In the genomic region with DNA sequence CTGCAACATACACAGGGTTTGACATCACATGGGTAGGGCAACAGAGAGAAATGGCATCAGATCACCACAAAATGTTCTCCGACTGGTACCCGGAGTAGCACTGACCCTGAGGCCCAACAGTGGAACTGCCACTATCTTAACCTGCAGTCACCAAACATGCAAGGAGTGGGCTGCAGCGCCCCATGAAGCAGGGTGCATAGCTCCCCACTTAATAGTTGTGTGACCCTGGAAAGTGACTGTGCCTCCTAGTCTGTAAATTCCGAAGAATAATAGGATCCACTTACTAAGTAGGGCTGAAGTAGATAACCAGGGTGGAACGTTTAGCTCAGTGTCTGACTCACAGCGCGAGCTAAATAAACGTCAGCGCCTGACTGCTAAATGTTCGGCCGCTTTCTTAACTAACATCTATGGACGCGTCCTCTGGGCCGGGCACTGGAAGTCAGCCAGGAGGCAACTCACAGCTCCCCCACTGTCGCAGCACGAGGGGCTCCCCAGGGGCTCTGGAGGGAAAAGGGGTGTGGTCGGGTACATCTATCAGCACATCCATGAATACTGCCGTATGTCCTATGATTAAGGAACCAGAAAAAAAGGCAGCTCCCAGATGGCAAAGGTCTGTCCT, we compare ENCODE assay signal across 8 cellular contexts. TPM values are rescaled to one million over a fixed set of nuclear protein-coding genes. Genes with fewer than 3 reads are reported as not detected.
DNase-seq lines count a peak whose midpoint lies in the region; ATAC-seq and TF ChIP-seq lines count a peak whose summit lies in the region.

No MANE protein-coding gene starts in this region.

- TF ChIP-seq POLR2A in vagina (IDR thresholded peaks at IDR 0.05) = no peak

- intact Hi-C loops in mucosa of descending colon (cut with DNase I, micrococcal nuclease) (no loop called here), vagina (cut with DNase I) (no loop called here)

- H3K36me3 ChIP-seq in SK-N-MC (ENCODE audit: insufficient read depth, low read length) (peaks cover 36% of the 10 kb centered on the region), duodenal mucosa (ENCODE audit: control insufficient read depth in 1 of 2, insufficient read depth in 2 of 2, low read length in 2 of 2) (peaks cover 14 to 24% of the 10 kb centered on the region in 2 donors), mucosa of descending colon (ENCODE audit: low read depth) (no peaks in the 10 kb centered on the region), vagina (peaks cover 0 to 2% of the 10 kb centered on the region in 2 donors)

- ATAC-seq in mucosa of descending colon = peak; percentile 40

- H3K27me3 ChIP-seq in duodenal mucosa (ENCODE audit: control insufficient read depth in 1 of 2, insufficient read depth in 2 of 2, low read length in 2 of 2) = no peaks in the 10 kb centered on the region
- H3K27me3 ChIP-seq in vagina = no peaks in the 10 kb centered on the region

- H3K4me3 ChIP-seq in SK-N-MC (peak overlapping the region; percentile 86), duodenal mucosa (ENCODE audit: low read depth in 1 of 2, low read length in 2 of 2) (peak overlapping the region; percentile 96 to 99), mucosa of descending colon (peak overlapping the region; percentile 89), vagina (peak overlapping the region; percentile 60 to 67)

- H3K9ac ChIP-seq in SK-N-MC (ENCODE audit: insufficient read length) (peak overlapping the region; percentile 85), duodenal mucosa (ENCODE audit: low read depth in 1 of 2, low read length in 2 of 2) (peak overlapping the region; percentile 88 to 96)

- peak; percentile 15 to 40 for DNase-seq in stimulated activated CD4-positive, alpha-beta T cell treated with anti-CD3 and anti-CD28 coated beads, Interleukin-2, amount 100 ng/mL, for 24 hours
- DNase-seq in stimulated activated CD4-positive, alpha-beta T cell treated with anti-CD3 and anti-CD28 coated beads, Interleukin-4, amount 100 ng/mL, for 1 hour = no peak
- DNase-seq in SK-N-MC (ENCODE audit: low read depth, low spot score) = no peak
- DNase-seq in mucosa of descending colon = peak in 1 of 3 donors; percentile 18
- no peak for DNase-seq in vagina (ENCODE audit: extremely low spot score in 2 of 2)
- no peak for DNase-seq in GM13977 (ENCODE audit: low spot score)
- no peak for DNase-seq in putamen (ENCODE audit: low spot score)

- in situ Hi-C loops in GM13977 (cut with MboI; ENCODE audit: low pct_unique_long_range_greater_than_20kb, low sequenced_read_pairs, unreplicated experiment) = loop anchor here (25.0 kb wide), 1 partner anchor 762 kb away; the partner anchor contains the start of genes IGHMBP2 and MRPL21

- H3K9me3 ChIP-seq in SK-N-MC (ENCODE audit: low read depth, low read length) = no peaks in the 10 kb centered on the region
- H3K9me3 ChIP-seq in duodenal mucosa (ENCODE audit: control insufficient read depth in 1 of 2, low read length in 2 of 2) = no peaks in the 10 kb centered on the region
- H3K9me3 ChIP-seq in mucosa of descending colon = no peaks in the 10 kb centered on the region
- no peaks in the 10 kb centered on the region for H3K9me3 ChIP-seq in vagina

- H3K27ac ChIP-seq in SK-N-MC (peak overlapping the region; percentile 55), duodenal mucosa (ENCODE audit: low read depth, low read length) (no peak overlapping the region), vagina (peak overlapping the region; percentile 49)

- TF ChIP-seq CTCF in mucosa of descending colon (IDR thresholded peaks at IDR 0.05) (no peak), vagina (IDR thresholded peaks at IDR 0.05) (no peak), GM13977 (IDR thresholded peaks at IDR 0.05; ENCODE audit: extremely low read depth, insufficient read depth, missing control alignments) (no peak)

- H3K4me1 ChIP-seq in duodenal mucosa (ENCODE audit: control insufficient read depth in 1 of 2, insufficient read depth in 2 of 2, low read length in 2 of 2) (peaks cover 17 to 18% of the 10 kb centered on the region in 2 donors), mucosa of descending colon (ENCODE audit: low read depth) (peaks cover 16% of the 10 kb centered on the region), vagina (peaks cover 25% of the 10 kb centered on the region)

RNA-seq across cellular contexts. Expression of gene LTO1, which starts 0.8 kb away (rescaled TPM):
- 10 to 100 TPM; 21.8 to 30.5 (median 22.4) TPM for total RNA-seq in mucosa of descending colon
- 15.7 TPM for total RNA-seq in vagina

RNA-seq across cellular contexts. Expression of gene FGF19, which starts 29.4 kb away (rescaled TPM):
- not detected for total RNA-seq in mucosa of descending colon
- total RNA-seq in vagina = not detected

RNA-seq across cellular contexts. Expression of gene CCND1, which starts 33.4 kb away (rescaled TPM):
- total RNA-seq in mucosa of descending colon (10 to 100 TPM; 44.6 to 82.4 (median 58.9) TPM), vagina (112 TPM)

Comparison
In these comparisons a context has a peak if more than half of its experiments do, and no peak if none do; other contexts are left out.
1. DNase-seq: peak in stimulated activated CD4-positive, alpha-beta T cell treated with anti-CD3 and anti-CD28 coated beads, Interleukin-2, amount 100 ng/mL, for 24 hours (2 of 2); none in stimulated activated CD4-positive, alpha-beta T cell treated with anti-CD3 and anti-CD28 coated beads, Interleukin-4, amount 100 ng/mL, for 1 hour (single experiment), SK-N-MC (single experiment), vagina (0 of 2), GM13977 (single experiment) and putamen (single experiment).
2. Peak in every context shown above with its lines, with median percentiles within 50 percentile points of each other: H3K4me3 ChIP-seq.